14 cellular contexts compared by ENCODE assay signal in the genomic region with DNA sequence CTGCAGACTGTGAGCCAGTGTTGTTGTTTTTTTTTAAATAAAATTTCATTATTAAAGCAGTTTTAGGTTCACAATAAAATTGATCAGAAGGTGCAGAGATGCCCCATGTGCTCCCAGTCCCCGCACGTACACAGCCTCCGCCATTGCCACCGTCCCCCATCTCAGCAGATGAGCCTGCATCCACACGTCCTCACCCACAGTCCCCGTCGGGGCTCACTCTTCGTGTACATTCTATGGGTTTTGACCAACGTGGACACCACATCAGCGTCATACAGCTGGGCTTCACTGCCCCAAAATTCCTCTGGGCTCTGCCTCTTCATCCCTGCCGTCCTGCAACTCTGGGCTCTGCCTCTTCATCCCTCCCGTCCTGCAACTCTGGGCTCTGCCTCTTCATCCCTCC. TPM values are rescaled to one million over a fixed set of nuclear protein-coding genes. Genes with fewer than 3 reads are reported as not detected.
DNase-seq lines count a peak whose midpoint lies in the region; ATAC-seq and TF ChIP-seq lines count a peak whose summit lies in the region.
"Had no signal": no experiment of that assay in that cellular context is flagged by ENCODE, and none has a peak within 500 bp of the region (broad histone marks: within the 10 kb centered on the region; RNA-seq: fewer than 3 reads in every experiment).

No MANE protein-coding gene starts in this region.

- H3K4ac ChIP-seq in mesenchymal stem cell (ENCODE audit: low read depth in 1 of 2, low read length in 2 of 2) = no peak overlapping the region

- no peak overlapping the region for H3K4me2 ChIP-seq in mesenchymal stem cell (ENCODE audit: low read length, poor library complexity, severe bottlenecking)
- H3K4me2 ChIP-seq: BLaER1 treated with 17β-estradiol and CSF1 and Interleukin-3, amounts not matched to agents 10 nM and 100 nM had no signal

- H2AK5ac ChIP-seq in mesenchymal stem cell (ENCODE audit: low read length, severe bottlenecking) = no peak overlapping the region

- peaks cover 16% of the 10 kb centered on the region for H3K9me3 ChIP-seq in mesenchymal stem cell (ENCODE audit: control insufficient read depth, low read length)

- no peak overlapping the region for H4K8ac ChIP-seq in mesenchymal stem cell (ENCODE audit: low read length)

- ATAC-seq in HG02884 (IDR thresholded peaks at IDR 0.05; ENCODE audit: unreplicated experiment) (no peak), GM18505 (IDR thresholded peaks at IDR 0.05; ENCODE audit: unreplicated experiment) (no peak)
- ATAC-seq: CD8-positive, alpha-beta T cell had no signal

- H3K27ac Mint-ChIP-seq in chondrocyte (ENCODE audit: unreplicated experiment) = no peak overlapping the region
- H3K27ac Mint-ChIP-seq: B cell; CD8-positive, alpha-beta T cell had no signal

- no peak overlapping the region for H2BK15ac ChIP-seq in mesenchymal stem cell (ENCODE audit: low read depth, poor library complexity, severe bottlenecking)

- no peak overlapping the region for H3K14ac ChIP-seq in mesenchymal stem cell (ENCODE audit: low read length in 2 of 2)

- H2BK120ac ChIP-seq in mesenchymal stem cell (ENCODE audit: low read depth, low read length) = no peak overlapping the region

- H2AFZ ChIP-seq in mesenchymal stem cell (ENCODE audit: low read depth, low read length) = no peak overlapping the region

- H3K9me3 Mint-ChIP-seq in chondrocyte (ENCODE audit: low read depth) = peaks cover 22% of the 10 kb centered on the region
- H3K9me3 Mint-ChIP-seq: H9 had no signal

- no peaks in the 10 kb centered on the region for H3K36me3 ChIP-seq in mesenchymal stem cell (ENCODE audit: control insufficient read depth in 1 of 2, insufficient read depth in 2 of 2, low read depth in 1 of 2, low read length in 2 of 2)
- H3K36me3 ChIP-seq: BLaER1 treated with 17β-estradiol and CSF1 and Interleukin-3, amounts not matched to agents 10 nM and 100 nM had no signal

- peaks cover 29% of the 10 kb centered on the region for H3K27me3 Mint-ChIP-seq in chondrocyte (ENCODE audit: low read depth)

- H3K27me3 ChIP-seq in layer of hippocampus (ENCODE audit: control insufficient read depth, insufficient read depth, low read length) (no peaks in the 10 kb centered on the region), mesenchymal stem cell (ENCODE audit: control insufficient read depth in 1 of 2, insufficient read depth in 1 of 2, low read length in 2 of 2) (peaks cover 26 to 72% of the 10 kb centered on the region in 2 experiments)

- TF ChIP-seq POLR2A in GM18505 (IDR thresholded peaks at IDR 0.05; ENCODE audit: borderline replicate concordance, extremely low read depth, insufficient read depth, insufficient read length) = no peak

- H3K4me1 ChIP-seq in mesenchymal stem cell (ENCODE audit: control insufficient read depth, insufficient read depth, low read depth, low read length) = no peaks in the 10 kb centered on the region
- H3K4me1 ChIP-seq: BLaER1 treated with 17β-estradiol and CSF1 and Interleukin-3, amounts not matched to agents 10 nM and 100 nM had no signal

- no peak overlapping the region for H3K9ac ChIP-seq in mesenchymal stem cell (ENCODE audit: low read length)
- H3K9ac ChIP-seq: BLaER1 treated with 17β-estradiol and CSF1 and Interleukin-3, amounts not matched to agents 10 nM and 100 nM had no signal

- peak overlapping the region; percentile 96 for H3K27ac ChIP-seq in angular gyrus (ENCODE audit: low read depth, low read length)
- H3K27ac ChIP-seq in layer of hippocampus (ENCODE audit: low read depth, low read length) = peak overlapping the region; percentile 94
- peak overlapping the region; percentile 96 for H3K27ac ChIP-seq in substantia nigra (ENCODE audit: low read depth, low read length, poor library complexity, severe bottlenecking)
- H3K27ac ChIP-seq in mesenchymal stem cell (ENCODE audit: low read length, poor library complexity, severe bottlenecking) = no peak overlapping the region
- H3K27ac ChIP-seq: BLaER1 treated with 17β-estradiol and CSF1 and Interleukin-3, amounts not matched to agents 10 nM and 100 nM had no signal

- H3K36me3 Mint-ChIP-seq in chondrocyte (ENCODE audit: low read depth) = peaks cover 8% of the 10 kb centered on the region
- H3K36me3 Mint-ChIP-seq: CD8-positive, alpha-beta T cell had no signal

- H3K18ac ChIP-seq in mesenchymal stem cell (ENCODE audit: low read depth in 1 of 2, low read length in 2 of 2) = no peak overlapping the region

- no peaks in the 10 kb centered on the region for H3K79me1 ChIP-seq in mesenchymal stem cell (replicated peaks; ENCODE audit: low read length, poor library complexity, severe bottlenecking)

- no peak overlapping the region for H3K4me3 ChIP-seq in mesenchymal stem cell (ENCODE audit: insufficient read depth in 1 of 2, low read depth in 1 of 2, low read length in 2 of 2)
- H3K4me3 ChIP-seq: BLaER1 treated with 17β-estradiol and CSF1 and Interleukin-3, amounts not matched to agents 10 nM and 100 nM had no signal

- H3K23ac ChIP-seq in mesenchymal stem cell (ENCODE audit: low read length in 2 of 2) = no peak overlapping the region

- DNase-seq in chondrocyte (ENCODE audit: low spot score) (peak; percentile 57), substantia nigra (lab: John Stamatoyannopoulos, UW) (no peak), mesenchymal stem cell (no peak)
- DNase-seq: Calu3; CD8-positive, alpha-beta T cell; DMS79 treated with DMSO at 0.1 percent for 48 hours; GF-D8; H9 had no signal

- no peak overlapping the region for H2BK5ac ChIP-seq in mesenchymal stem cell (ENCODE audit: low read depth, low read length, poor library complexity, severe bottlenecking)

- TF ChIP-seq CTCF in chondrocyte (IDR thresholded peaks at IDR 0.05) = no peak

- no peak overlapping the region for H3K4me3 Mint-ChIP-seq in chondrocyte (ENCODE audit: unreplicated experiment)
- H3K4me3 Mint-ChIP-seq: B cell; CD8-positive, alpha-beta T cell; H9 had no signal

- 82% methylated on average over 12 of the region's 12 CpGs for WGBS in mesenchymal stem cell

- no peaks in the 10 kb centered on the region for H3K4me1 Mint-ChIP-seq in chondrocyte (ENCODE audit: low read depth)
- H3K4me1 Mint-ChIP-seq: B cell had no signal

- H2BK12ac ChIP-seq in mesenchymal stem cell (ENCODE audit: low read length in 2 of 2) = no peak overlapping the region

- no peak overlapping the region for H4K91ac ChIP-seq in mesenchymal stem cell (ENCODE audit: low read length)

RNA-seq across cellular contexts. Expression of gene ARHGEF16, which starts 11.6 kb away (rescaled TPM):
- total RNA-seq in chondrocyte = 1.1 to 4.1 TPM (median 2.0 TPM) in 3 replicates
- polyA plus RNA-seq in mesenchymal stem cell (2013, experiment 1 of 2) = 0.73 TPM
- 0.49 TPM for polyA plus RNA-seq in mesenchymal stem cell (2013, experiment 2 of 2)
- total RNA-seq: CD8-positive, alpha-beta T cell had no signal
